7 cellular contexts compared by ENCODE assay signal in the genomic region with DNA sequence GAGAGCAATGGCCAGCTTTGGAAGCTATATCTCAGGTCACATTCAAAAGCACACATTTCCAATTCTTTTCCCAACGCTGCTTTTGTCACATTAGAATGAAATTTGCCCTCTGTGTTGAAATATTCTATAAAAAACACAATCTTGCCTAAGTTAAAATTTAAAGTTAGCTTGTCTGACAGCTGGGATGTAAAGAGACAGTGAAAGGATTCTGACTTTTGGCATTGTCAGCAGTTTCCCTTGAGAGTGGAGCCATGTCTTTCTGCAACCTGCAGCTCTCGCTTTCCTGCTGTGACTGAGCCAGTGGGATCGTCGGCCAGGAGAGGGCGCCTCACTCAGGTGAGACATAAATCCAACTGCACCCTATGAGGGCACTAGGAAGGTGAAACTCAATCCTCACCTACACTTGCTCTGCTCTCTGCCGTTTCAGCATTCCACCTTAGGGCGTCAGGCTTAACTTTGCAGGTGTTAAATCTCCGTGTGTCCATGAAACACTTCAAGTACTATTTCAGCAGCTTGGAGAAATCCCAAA.
DNase-seq lines count a peak whose midpoint lies in the region; TF ChIP-seq lines count a peak whose summit lies in the region.
"Not testable (repeated sequence)": the region's sequence is repeated elsewhere in the genome, so short reads cannot be mapped to it uniquely, and the experiment has no call there.

No MANE protein-coding gene starts in this region.

- H3K9me2 ChIP-seq in MM.1S (replicated peaks; ENCODE audit: insufficient read depth, low read length) = not testable (repeated sequence)

- not testable (repeated sequence) for H3K27me3 ChIP-seq in MM.1S (replicated peaks; ENCODE audit: insufficient read depth, low read length)

- H3K36me3 ChIP-seq in MM.1S (replicated peaks; ENCODE audit: insufficient read depth, low read length) = not testable (repeated sequence)

- not testable (repeated sequence) for H3K79me2 ChIP-seq in MM.1S (ENCODE audit: low read length)

- not testable (repeated sequence) for H3K4me2 ChIP-seq in MM.1S (ENCODE audit: low read depth, low read length)

- not testable (repeated sequence) for H4K20me1 ChIP-seq in MM.1S (ENCODE audit: insufficient read depth, low read length)

- H3F3A ChIP-seq in MM.1S (ENCODE audit: insufficient read depth, low read length) = not testable (repeated sequence)

- DNase-seq in DMS53 treated with DMSO at 0.1 percent for 48 hours (lab: John Stamatoyannopoulos, UW; ENCODE audit: unreplicated experiment) = peak; percentile 4
- DNase-seq in MM.1S = peak; percentile 6
- peak; percentile 0 to 16 for DNase-seq in SHP77 (lab: John Stamatoyannopoulos, UW)
- peak; percentile 26 for DNase-seq in activated CD4-positive, alpha-beta T cell treated with anti-CD3 and anti-CD28 coated beads, Interleukin-2, amount 50 U/mL, for 1 hour
- peak; percentile 13 for DNase-seq in activated naive CD4-positive, alpha-beta T cell treated with Interleukin-2 at 50 U/mL for 16 hours
- DNase-seq in kidney tubule cell (ENCODE audit: low spot score) = peak; percentile 3
- DNase-seq in stimulated activated CD4-positive, alpha-beta T cell treated with anti-CD3 and anti-CD28 coated beads, Interleukin-1b, Interleukin-23, amount 100 ng/mL, for 48 hours = peak; percentile 30

- H2AFZ ChIP-seq in MM.1S (ENCODE audit: low read length) = not testable (repeated sequence)

- not testable (repeated sequence) for H3K27ac ChIP-seq in MM.1S (ENCODE audit: low read length)

- not testable (repeated sequence) for TF ChIP-seq CTCF in MM.1S (IDR thresholded peaks at IDR 0.05; ENCODE audit: low read length)

- H3K9ac ChIP-seq in MM.1S (ENCODE audit: low read length) = not testable (repeated sequence)

- H3K4me1 ChIP-seq in MM.1S (ENCODE audit: low read length) = not testable (repeated sequence)

- not testable (repeated sequence) for H3K9me3 ChIP-seq in MM.1S (replicated peaks; ENCODE audit: insufficient read depth, low read length)

- H3K4me3 ChIP-seq in MM.1S (ENCODE audit: low read length) = not testable (repeated sequence)
